16 cellular contexts compared by ENCODE assay signal in the genomic region with DNA sequence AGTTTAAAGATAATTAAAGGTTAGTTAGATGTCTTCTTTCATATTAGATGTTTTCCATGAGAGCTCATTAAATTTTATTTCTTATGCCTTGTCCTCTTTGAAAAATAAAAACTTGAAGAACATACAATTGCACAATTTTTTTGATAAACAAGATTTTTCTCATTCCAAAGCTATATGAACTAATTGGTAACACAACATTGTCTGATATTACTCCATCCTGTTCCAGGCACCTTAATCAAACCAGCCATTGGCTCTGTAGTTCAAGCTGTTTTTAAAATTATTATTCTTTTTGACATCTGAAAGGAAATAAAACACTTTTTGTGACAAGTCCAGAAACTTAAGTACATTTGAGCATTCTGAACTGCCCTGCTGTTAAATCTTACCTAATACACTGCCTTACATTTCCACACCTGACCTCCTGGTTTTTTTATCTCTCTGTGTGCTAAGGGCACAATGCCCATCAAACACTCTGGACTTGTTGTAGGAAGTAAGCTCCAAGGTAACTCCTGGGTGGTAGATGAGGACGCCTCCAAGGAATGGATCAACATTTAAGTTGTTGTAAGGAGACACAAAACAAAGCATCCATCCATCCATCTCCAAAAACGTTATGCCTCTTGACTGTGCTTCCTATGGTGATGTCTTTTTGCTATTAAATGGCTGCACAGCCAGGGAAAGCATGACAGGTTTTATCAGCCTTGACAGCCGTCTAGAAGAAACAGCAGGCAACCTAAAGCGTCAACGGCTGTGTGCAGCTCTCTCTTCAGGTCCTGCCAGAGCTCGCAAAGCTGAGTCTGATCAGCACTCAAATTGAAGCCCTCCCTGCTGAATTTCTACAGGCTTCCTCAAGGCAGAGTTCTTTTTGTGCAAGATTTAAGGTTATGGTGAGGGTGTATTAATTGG.
"Had no signal": no experiment of that assay in that cellular context is flagged by ENCODE, and none has a peak within 500 bp of the region (broad histone marks: within the 10 kb centered on the region; RNA-seq: fewer than 3 reads in every experiment).

No MANE protein-coding gene starts in this region.

- H3K4me3 ChIP-seq: coronary artery, heart left ventricle, lung had no signal

- H3K9me3 ChIP-seq: heart left ventricle had no signal

- DNase-seq: activated CD4-positive, alpha-beta memory T cell treated with anti-CD3 and anti-CD28 coated beads, Interleukin-2, amount 10 ng/mL, durations not matched to agents 7 days and 5 days; activated CD4-positive, alpha-beta T cell treated with anti-CD3 and anti-CD28 coated beads for 36 hours; activated effector memory CD4-positive, alpha-beta T cell treated with Interleukin-2 at 50 U/mL for 16 hours; activated naive CD4-positive, alpha-beta T cell treated with anti-CD3 and anti-CD28 coated beads, Interleukin-2, amount 50 U/mL, for 16 hours; activated T-cell treated with anti-CD3 and anti-CD28 coated beads, Interleukin-2, amount 50 U/mL, for 24 hours; amniotic stem cell; caudate nucleus; heart left ventricle; naive B cell; posterior cingulate gyrus; stimulated activated CD4-positive, alpha-beta T cell treated with anti-CD3 and anti-CD28 coated beads, Interleukin-2, amount 100 ng/mL, for 48 hours; T-helper 1 cell; WERI-Rb-1 had no signal

- H3K4me1 ChIP-seq: heart left ventricle had no signal

- H3K27ac ChIP-seq: coronary artery, heart left ventricle, WERI-Rb-1 had no signal

- ATAC-seq: activated CD4-positive, alpha-beta T cell treated with anti-CD3 and anti-CD28 coated beads for 36 hours; heart left ventricle; stimulated activated memory B cell treated with anti-CD40 and anti-IgM and Interleukin-4, amounts not matched to agents 10 μg/mL and 1 μg/mL and 100 μg/mL, for 72 hours had no signal

- H3K27me3 ChIP-seq: heart left ventricle had no signal

- H3K36me3 ChIP-seq: heart left ventricle, WERI-Rb-1 had no signal
